Comparison of ENCODE assay signal across 10 cellular contexts in genomic region chr1:212752934-212753497, GRCh38. TPM values are rescaled to one million over a fixed set of nuclear protein-coding genes. Genes with fewer than 3 reads are reported as not detected.
A peak's percentile ranks its signal among the peaks of the same experiment; 100 is the strongest.
DNase-seq lines count a peak whose midpoint lies in the region; ATAC-seq and TF ChIP-seq lines count a peak whose summit lies in the region.
"Had no signal": no experiment of that assay in that cellular context is flagged by ENCODE, and none has a peak within 500 bp of the region (broad histone marks: within the 10 kb centered on the region; RNA-seq: fewer than 3 reads in every experiment).

No MANE protein-coding gene starts in this region.

- no peaks in the 10 kb centered on the region for H4K20me1 ChIP-seq in Karpas-422 (ENCODE audit: insufficient read depth, low read depth, low read length)

- no peaks in the 10 kb centered on the region for H3K9me2 ChIP-seq in Karpas-422 (replicated peaks; ENCODE audit: insufficient read depth, low read length)

- TF ChIP-seq POLR2A in transverse colon (IDR thresholded peaks at IDR 0.05), result no peak

- peak; percentile 17 for ATAC-seq in left ventricle myocardium superior
- ATAC-seq in Right ventricle myocardium superior (ENCODE audit: poor library complexity), result no peak

- intact Hi-C loops in left ventricle myocardium superior (cut with micrococcal nuclease), result no loop called here
- intact Hi-C loops in Right ventricle myocardium superior (cut with DNase I), result no loop called here
- intact Hi-C loops in transverse colon (cut with DNase I; ENCODE audit: low total_unique reads), result no loop called here

- no peak for TF ChIP-seq EP300 in transverse colon (IDR thresholded peaks at IDR 0.05; ENCODE audit: low read depth)

- H3K27me3 ChIP-seq in Karpas-422 (ENCODE audit: low read length) (no peaks in the 10 kb centered on the region), transverse colon (no peaks in the 10 kb centered on the region), WERI-Rb-1 (ENCODE audit: insufficient read depth, low read depth, severe bottlenecking) (no peaks in the 10 kb centered on the region)

- H3K4me1 ChIP-seq in Karpas-422 (ENCODE audit: low read length) (peaks cover 29% of the 10 kb centered on the region), transverse colon (peaks cover 0 to 36% (median 9%) of the 10 kb centered on the region in 4 donors)

- no peak overlapping the region for H2AFZ ChIP-seq in Karpas-422 (ENCODE audit: low read length)

- peak overlapping the region; percentile 63 for H3K4me2 ChIP-seq in Karpas-422 (ENCODE audit: low read depth, low read length, poor library complexity, severe bottlenecking)

- H3K79me2 ChIP-seq in Karpas-422 (ENCODE audit: low read length), result peaks cover 75% of the 10 kb centered on the region

- H3K36me3 ChIP-seq in Karpas-422 (ENCODE audit: insufficient read depth, low read length) (peaks cover 7% of the 10 kb centered on the region; the same call in 1 of the 2 replicates), transverse colon (no peaks in the 10 kb centered on the region), WERI-Rb-1 (peaks cover 4% of the 10 kb centered on the region)

- peak overlapping the region; percentile 1; the same call in 1 of the 2 replicates for H3K9ac ChIP-seq in Karpas-422 (ENCODE audit: low read length)

- 54 to 63% methylated on average over 3 of the region's 3 CpGs for WGBS in transverse colon (ENCODE audit: low coverage in 1 of 2), 2 donors

- peak overlapping the region; percentile 35; the same call in 1 of the 2 replicates for H3K4me3 ChIP-seq in Karpas-422 (ENCODE audit: low read length)
- H3K4me3 ChIP-seq in fibroblast of mammary gland (ENCODE audit: control insufficient read depth, low read depth, low read length), result peak overlapping the region; percentile 39
- peak overlapping the region in 1 of 4 donors; percentile 9 for H3K4me3 ChIP-seq in transverse colon
- H3K4me3 ChIP-seq in WERI-Rb-1 (ENCODE audit: low read depth, low read length), result no peak overlapping the region

- H3K9me3 ChIP-seq in Karpas-422 (ENCODE audit: low read length) (no peaks in the 10 kb centered on the region), transverse colon (no peaks in the 10 kb centered on the region), WERI-Rb-1 (ENCODE audit: severe bottlenecking) (no peaks in the 10 kb centered on the region)

- 0 out of 2 replicates have a peak overlapping the region, but pooled peaks have one; percentile 5 for H3K27ac ChIP-seq in Karpas-422 (ENCODE audit: low read length)
- H3K27ac ChIP-seq in transverse colon, result peak overlapping the region; percentile 34 to 67 (median 56)
- no peak overlapping the region for H3K27ac ChIP-seq in WERI-Rb-1

- in situ Hi-C loops in transverse colon (cut with MboI; ENCODE audit: low pct_ligation_motif_present in 1 of 4, low pct_unique_long_range_greater_than_20kb in 1 of 4, low sequenced_read_pairs in 3 of 4), result loop anchor here in 2 of 4 donors (25.0 kb wide), 2 partner anchors 91 to 266 kb away; no protein-coding TSS in a partner anchor

- DNase-seq in left ventricle myocardium superior (no peak), Right ventricle myocardium superior (no peak), Karpas-422 (no peak), fibroblast of mammary gland (ENCODE audit: low read depth) (peak; percentile 39), transverse colon (no peak), WERI-Rb-1 (no peak), NCI-H748 treated with DMSO at 0.1 percent for 48 hours (lab: John Stamatoyannopoulos, UW) (no peak), globus pallidus (ENCODE audit: low spot score) (no peak)
- DNase-seq: DND-41, NCI-H774 had no signal

- TF ChIP-seq CTCF in fibroblast of mammary gland (conservative IDR thresholded peaks at IDR 0.05; ENCODE audit: control insufficient read depth, insufficient read depth, low read depth, low read length) (no peak), transverse colon (IDR thresholded peaks at IDR 0.05) (no peak), WERI-Rb-1 (IDR thresholded peaks at IDR 0.05; ENCODE audit: low read depth, low read length) (no peak)

RNA-seq across cellular contexts. Expression of gene NSL1, which starts 38.6 kb away (rescaled TPM):
- total RNA-seq in left ventricle myocardium superior (25.5 TPM), Right ventricle myocardium superior (24.6 TPM), transverse colon (10 to 100 TPM in 3 of 4 donors, 1 to 10 TPM in 1; 4.2 to 33.7 (median 28.4) TPM)
- 64.0 and 65.9 TPM in 2 replicates for total RNA-seq in Karpas-422 (2014; rRNA removed; shearing (Covaris generic); ENCODE audit: low replicate concordance)

RNA-seq across cellular contexts. Expression of gene TATDN3, which starts 38.7 kb away (rescaled TPM):
- total RNA-seq in left ventricle myocardium superior (21.3 TPM), Right ventricle myocardium superior (22.0 TPM), transverse colon (10 to 100 TPM in 1 of 4 donors, 1 to 10 TPM in 2, under 1 TPM in 1; 1.00 to 17.0 (median 4.6) TPM)
- 34.1 and 47.6 TPM in 2 replicates for total RNA-seq in Karpas-422 (2014; rRNA removed; shearing (Covaris generic); ENCODE audit: low replicate concordance)

RNA-seq across cellular contexts. Expression of gene BATF3, which starts 53.4 kb away (rescaled TPM):
- total RNA-seq in left ventricle myocardium superior (1.6 TPM), Right ventricle myocardium superior (1.3 TPM), transverse colon (1 to 10 TPM in 1 of 4 donors, under 1 TPM in 2, not detected in 1; 0.14 to 2.8 (median 0.64) TPM)
- 4.4 and 7.7 TPM in 2 replicates for total RNA-seq in Karpas-422 (2014; rRNA removed; shearing (Covaris generic); ENCODE audit: low replicate concordance)
